Comparison of ENCODE assay signal across 30 cellular contexts in the genomic region with DNA sequence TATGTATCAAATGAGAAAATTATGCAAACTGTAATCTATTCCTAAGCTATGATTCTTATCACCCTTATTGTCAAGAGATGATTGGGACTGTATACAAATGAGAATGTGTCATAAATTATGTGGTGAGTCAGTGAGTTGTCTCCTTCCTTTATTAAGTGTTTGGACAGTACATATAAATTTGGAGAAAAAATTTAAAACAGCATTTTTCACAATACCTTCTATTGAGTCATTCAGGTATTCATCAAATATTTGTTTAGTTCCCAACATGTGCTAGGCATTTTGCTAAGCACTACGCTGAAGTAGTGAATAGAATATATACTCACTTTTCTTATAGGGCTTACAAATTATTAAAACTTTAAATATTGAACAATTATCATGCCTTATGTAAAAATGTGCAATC. TPM values are rescaled to one million over a fixed set of nuclear protein-coding genes. Genes with fewer than 3 reads are reported as not detected.
"Had no signal": no experiment of that assay in that cellular context is flagged by ENCODE, and none has a peak within 500 bp of the region (broad histone marks: within the 10 kb centered on the region; RNA-seq: fewer than 3 reads in every experiment).

No MANE protein-coding gene starts in this region.

- H3K27ac ChIP-seq: breast epithelium, colonic mucosa, pancreas, prostate gland, skin epidermis, upper lobe of left lung, vagina had no signal

- H3K36me3 ChIP-seq: breast epithelium, colonic mucosa, pancreas, prostate gland, upper lobe of left lung, vagina had no signal

- ATAC-seq: activated naive CD8-positive, alpha-beta T cell treated with anti-CD3 and anti-CD28 coated beads, Interleukin-2, amount 50 U/mL, for 24 hours; activated T-cell treated with anti-CD3 and anti-CD28 coated beads, Interleukin-2, amount 50 U/mL, for 4 hours; left colon; naive thymus-derived CD8-positive, alpha-beta T cell; pancreas; sciatic nerve; stimulated activated memory B cell treated with anti-CD40 and anti-IgM and Interleukin-4, amounts not matched to agents 10 μg/mL and 1 μg/mL and 100 μg/mL, for 72 hours; stimulated activated naive CD8-positive, alpha-beta T cell treated with anti-CD3 and anti-CD28 coated beads, Interleukin-15, amount 100 ng/mL, for 72 hours had no signal

- DNase-seq: activated CD4-positive, alpha-beta memory T cell treated with anti-CD3 and anti-CD28 coated beads, Interleukin-2, amount 10 ng/mL, durations not matched to agents 7 days and 5 days; activated CD4-positive, alpha-beta T cell treated with anti-CD3 and anti-CD28 coated beads, Interleukin-2, amount 10 ng/mL, durations not matched to agents 7 days and 5 days; activated CD4-positive, CD25-positive, alpha-beta regulatory T cell treated with anti-CD3 and anti-CD28 coated beads, Interleukin-2, amount 50 U/mL, for 72 hours; activated naive CD8-positive, alpha-beta T cell treated with anti-CD3 and anti-CD28 coated beads, Interleukin-2, amount 50 U/mL, for 24 hours; activated T-cell treated with anti-CD3 and anti-CD28 coated beads, Interleukin-2, amount 50 U/mL, for 4 hours; colonic mucosa; effector CD8-positive, alpha-beta T cell; head of caudate nucleus; hypothalamus; immature natural killer cell; kidney; left colon; midbrain; naive thymus-derived CD8-positive, alpha-beta T cell; nucleus accumbens; pancreas; retina; stimulated activated CD4-positive, alpha-beta T cell treated with anti-CD3 and anti-CD28 coated beads, Interleukin-1b, Interleukin-23, amount 100 ng/mL, for 48 hours; stimulated activated CD4-positive, alpha-beta T cell treated with anti-CD3 and anti-CD28 coated beads, Interleukin-4, amount 100 ng/mL, for 4 hours; stimulated activated CD8-positive, alpha-beta memory T cell treated with anti-CD3 and anti-CD28 coated beads, Interleukin-4, amount 100 ng/mL, for 48 hours; stimulated activated naive CD8-positive, alpha-beta T cell treated with anti-CD3 and anti-CD28 coated beads, Interleukin-15, amount 100 ng/mL, for 72 hours; substantia nigra; T-helper 2 cell; upper lobe of left lung had no signal

- H3K4me1 ChIP-seq: breast epithelium, colonic mucosa, pancreas, prostate gland, upper lobe of left lung, vagina had no signal

- H3K4me3 ChIP-seq: breast epithelium, colonic mucosa, pancreas, prostate gland, skin epidermis, upper lobe of left lung, vagina had no signal

- H3K27me3 ChIP-seq: breast epithelium, colonic mucosa, pancreas, upper lobe of left lung, vagina had no signal

- H3K9me3 ChIP-seq: colonic mucosa, pancreas, prostate gland, vagina had no signal

RNA-seq across cellular contexts. Expression of gene PTPRD, which starts 36.3 kb away (rescaled TPM):
- total RNA-seq: activated CD4-positive, alpha-beta memory T cell treated with anti-CD3 and anti-CD28 coated beads, Interleukin-2, amount 10 ng/mL, durations not matched to agents 7 days and 5 days; activated CD4-positive, alpha-beta T cell treated with anti-CD3 and anti-CD28 coated beads, Interleukin-2, amount 10 ng/mL, durations not matched to agents 7 days and 5 days; naive thymus-derived CD8-positive, alpha-beta T cell had no signal
- polyA plus RNA-seq: immature natural killer cell; naive thymus-derived CD8-positive, alpha-beta T cell had no signal
